1 cellular context compared by ENCODE assay signal in the genomic region with DNA sequence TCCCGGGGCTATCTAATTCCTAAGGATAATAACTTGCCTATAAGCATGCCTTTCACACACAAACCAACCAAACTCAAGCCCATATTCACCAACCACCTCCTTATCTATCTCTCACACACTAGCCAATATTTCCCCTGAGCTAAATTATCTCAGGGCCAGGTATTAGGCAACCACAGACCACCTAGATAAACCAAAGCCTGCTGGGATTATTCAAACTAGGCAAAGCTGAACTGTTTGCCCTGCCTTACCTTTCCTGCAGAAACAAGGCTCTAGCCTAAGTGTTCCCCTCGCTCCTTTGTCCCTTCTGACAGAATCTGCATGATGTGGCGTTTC.
TF ChIP-seq lines count a peak whose summit lies in the region.

No MANE protein-coding gene starts in this region.

TF ChIP-seq in K562, 482 proteins besides CTCF, POLR2A, EP300 and RAD21 (continued from another document and continues in another):
- TF ChIP-seq, protein P1, sequence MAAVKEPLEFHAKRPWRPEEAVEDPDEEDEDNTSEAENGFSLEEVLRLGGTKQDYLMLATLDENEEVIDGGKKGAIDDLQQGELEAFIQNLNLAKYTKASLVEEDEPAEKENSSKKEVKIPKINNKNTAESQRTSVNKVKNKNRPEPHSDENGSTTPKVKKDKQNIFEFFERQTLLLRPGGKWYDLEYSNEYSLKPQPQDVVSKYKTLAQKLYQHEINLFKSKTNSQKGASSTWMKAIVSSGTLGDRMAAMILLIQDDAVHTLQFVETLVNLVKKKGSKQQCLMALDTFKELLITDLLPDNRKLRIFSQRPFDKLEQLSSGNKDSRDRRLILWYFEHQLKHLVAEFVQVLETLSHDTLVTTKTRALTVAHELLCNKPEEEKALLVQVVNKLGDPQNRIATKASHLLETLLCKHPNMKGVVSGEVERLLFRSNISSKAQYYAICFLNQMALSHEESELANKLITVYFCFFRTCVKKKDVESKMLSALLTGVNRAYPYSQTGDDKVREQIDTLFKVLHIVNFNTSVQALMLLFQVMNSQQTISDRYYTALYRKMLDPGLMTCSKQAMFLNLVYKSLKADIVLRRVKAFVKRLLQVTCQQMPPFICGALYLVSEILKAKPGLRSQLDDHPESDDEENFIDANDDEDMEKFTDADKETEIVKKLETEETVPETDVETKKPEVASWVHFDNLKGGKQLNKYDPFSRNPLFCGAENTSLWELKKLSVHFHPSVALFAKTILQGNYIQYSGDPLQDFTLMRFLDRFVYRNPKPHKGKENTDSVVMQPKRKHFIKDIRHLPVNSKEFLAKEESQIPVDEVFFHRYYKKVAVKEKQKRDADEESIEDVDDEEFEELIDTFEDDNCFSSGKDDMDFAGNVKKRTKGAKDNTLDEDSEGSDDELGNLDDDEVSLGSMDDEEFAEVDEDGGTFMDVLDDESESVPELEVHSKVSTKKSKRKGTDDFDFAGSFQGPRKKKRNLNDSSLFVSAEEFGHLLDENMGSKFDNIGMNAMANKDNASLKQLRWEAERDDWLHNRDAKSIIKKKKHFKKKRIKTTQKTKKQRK (IDR thresholded peaks at IDR 0.05; ENCODE audit: borderline replicate concordance, low read depth, low read length) = no peak
- TF ChIP-seq, protein P2, sequence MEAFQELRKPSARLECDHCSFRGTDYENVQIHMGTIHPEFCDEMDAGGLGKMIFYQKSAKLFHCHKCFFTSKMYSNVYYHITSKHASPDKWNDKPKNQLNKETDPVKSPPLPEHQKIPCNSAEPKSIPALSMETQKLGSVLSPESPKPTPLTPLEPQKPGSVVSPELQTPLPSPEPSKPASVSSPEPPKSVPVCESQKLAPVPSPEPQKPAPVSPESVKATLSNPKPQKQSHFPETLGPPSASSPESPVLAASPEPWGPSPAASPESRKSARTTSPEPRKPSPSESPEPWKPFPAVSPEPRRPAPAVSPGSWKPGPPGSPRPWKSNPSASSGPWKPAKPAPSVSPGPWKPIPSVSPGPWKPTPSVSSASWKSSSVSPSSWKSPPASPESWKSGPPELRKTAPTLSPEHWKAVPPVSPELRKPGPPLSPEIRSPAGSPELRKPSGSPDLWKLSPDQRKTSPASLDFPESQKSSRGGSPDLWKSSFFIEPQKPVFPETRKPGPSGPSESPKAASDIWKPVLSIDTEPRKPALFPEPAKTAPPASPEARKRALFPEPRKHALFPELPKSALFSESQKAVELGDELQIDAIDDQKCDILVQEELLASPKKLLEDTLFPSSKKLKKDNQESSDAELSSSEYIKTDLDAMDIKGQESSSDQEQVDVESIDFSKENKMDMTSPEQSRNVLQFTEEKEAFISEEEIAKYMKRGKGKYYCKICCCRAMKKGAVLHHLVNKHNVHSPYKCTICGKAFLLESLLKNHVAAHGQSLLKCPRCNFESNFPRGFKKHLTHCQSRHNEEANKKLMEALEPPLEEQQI (IDR thresholded peaks at IDR 0.05) = no peak
- TF ChIP-seq, protein P3, sequence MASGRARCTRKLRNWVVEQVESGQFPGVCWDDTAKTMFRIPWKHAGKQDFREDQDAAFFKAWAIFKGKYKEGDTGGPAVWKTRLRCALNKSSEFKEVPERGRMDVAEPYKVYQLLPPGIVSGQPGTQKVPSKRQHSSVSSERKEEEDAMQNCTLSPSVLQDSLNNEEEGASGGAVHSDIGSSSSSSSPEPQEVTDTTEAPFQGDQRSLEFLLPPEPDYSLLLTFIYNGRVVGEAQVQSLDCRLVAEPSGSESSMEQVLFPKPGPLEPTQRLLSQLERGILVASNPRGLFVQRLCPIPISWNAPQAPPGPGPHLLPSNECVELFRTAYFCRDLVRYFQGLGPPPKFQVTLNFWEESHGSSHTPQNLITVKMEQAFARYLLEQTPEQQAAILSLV (tag; IDR thresholded peaks at IDR 0.05) = 0 out of 2 replicates have a peak, but pooled peaks have one; percentile 11
- TF ChIP-seq CBX2 (IDR thresholded peaks at IDR 0.05; ENCODE audit: insufficient read depth, low read length, poor library complexity, severe bottlenecking) = no peak
- no peak for TF ChIP-seq CEBPG (CRISPR knock-in tag; IDR thresholded peaks at IDR 0.05)
- peak in 1 of 2 experiments; percentile 50; a peak in 2 of 4 replicates for TF ChIP-seq CEBPG (tag; conservative IDR thresholded peaks at IDR 0.05 in 1 of 2, IDR thresholded peaks at IDR 0.05 in 1 of 2)
- no peak for TF ChIP-seq COPS2 (conservative IDR thresholded peaks at IDR 0.05)
- TF ChIP-seq HDAC8 (tag; IDR thresholded peaks at IDR 0.05) = no peak
- TF ChIP-seq, protein P4, sequence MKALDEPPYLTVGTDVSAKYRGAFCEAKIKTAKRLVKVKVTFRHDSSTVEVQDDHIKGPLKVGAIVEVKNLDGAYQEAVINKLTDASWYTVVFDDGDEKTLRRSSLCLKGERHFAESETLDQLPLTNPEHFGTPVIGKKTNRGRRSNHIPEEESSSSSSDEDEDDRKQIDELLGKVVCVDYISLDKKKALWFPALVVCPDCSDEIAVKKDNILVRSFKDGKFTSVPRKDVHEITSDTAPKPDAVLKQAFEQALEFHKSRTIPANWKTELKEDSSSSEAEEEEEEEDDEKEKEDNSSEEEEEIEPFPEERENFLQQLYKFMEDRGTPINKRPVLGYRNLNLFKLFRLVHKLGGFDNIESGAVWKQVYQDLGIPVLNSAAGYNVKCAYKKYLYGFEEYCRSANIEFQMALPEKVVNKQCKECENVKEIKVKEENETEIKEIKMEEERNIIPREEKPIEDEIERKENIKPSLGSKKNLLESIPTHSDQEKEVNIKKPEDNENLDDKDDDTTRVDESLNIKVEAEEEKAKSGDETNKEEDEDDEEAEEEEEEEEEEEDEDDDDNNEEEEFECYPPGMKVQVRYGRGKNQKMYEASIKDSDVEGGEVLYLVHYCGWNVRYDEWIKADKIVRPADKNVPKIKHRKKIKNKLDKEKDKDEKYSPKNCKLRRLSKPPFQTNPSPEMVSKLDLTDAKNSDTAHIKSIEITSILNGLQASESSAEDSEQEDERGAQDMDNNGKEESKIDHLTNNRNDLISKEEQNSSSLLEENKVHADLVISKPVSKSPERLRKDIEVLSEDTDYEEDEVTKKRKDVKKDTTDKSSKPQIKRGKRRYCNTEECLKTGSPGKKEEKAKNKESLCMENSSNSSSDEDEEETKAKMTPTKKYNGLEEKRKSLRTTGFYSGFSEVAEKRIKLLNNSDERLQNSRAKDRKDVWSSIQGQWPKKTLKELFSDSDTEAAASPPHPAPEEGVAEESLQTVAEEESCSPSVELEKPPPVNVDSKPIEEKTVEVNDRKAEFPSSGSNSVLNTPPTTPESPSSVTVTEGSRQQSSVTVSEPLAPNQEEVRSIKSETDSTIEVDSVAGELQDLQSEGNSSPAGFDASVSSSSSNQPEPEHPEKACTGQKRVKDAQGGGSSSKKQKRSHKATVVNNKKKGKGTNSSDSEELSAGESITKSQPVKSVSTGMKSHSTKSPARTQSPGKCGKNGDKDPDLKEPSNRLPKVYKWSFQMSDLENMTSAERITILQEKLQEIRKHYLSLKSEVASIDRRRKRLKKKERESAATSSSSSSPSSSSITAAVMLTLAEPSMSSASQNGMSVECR (CRISPR knock-in tag; IDR thresholded peaks at IDR 0.05) = no peak
- TF ChIP-seq FOXP1 (CRISPR knock-in tag; IDR thresholded peaks at IDR 0.05) = no peak
- no peak for TF ChIP-seq SMC3 (conservative IDR thresholded peaks at IDR 0.05; ENCODE audit: insufficient read depth, low read depth, low read length)
- no peak for TF ChIP-seq SP1 (CRISPR knock-in tag; IDR thresholded peaks at IDR 0.05)
- TF ChIP-seq DMBX1 (CRISPR knock-in tag; IDR thresholded peaks at IDR 0.05; ENCODE audit: borderline replicate concordance) = no peak
- no peak for TF ChIP-seq ZNF445 (CRISPR knock-in tag; IDR thresholded peaks at IDR 0.05; ENCODE audit: low read depth)
- TF ChIP-seq SMAD3 (CRISPR knock-in tag; conservative IDR thresholded peaks at IDR 0.05) = no peak
- no peak for TF ChIP-seq KAT7 (CRISPR knock-in tag; IDR thresholded peaks at IDR 0.05; ENCODE audit: borderline replicate concordance)
- peak; percentile 73; the same call in 1 of the 2 replicates for TF ChIP-seq SMARCC2 (IDR thresholded peaks at IDR 0.05; ENCODE audit: low read depth)
- no peak for TF ChIP-seq SREBF1 (IDR thresholded peaks at IDR 0.05; ENCODE audit: borderline replicate concordance, low read depth, low read length)
- no peak for TF ChIP-seq MAZ (CRISPR knock-in tag; conservative IDR thresholded peaks at IDR 0.05 in 1 of 2, IDR thresholded peaks at IDR 0.05 in 1 of 2)
- TF ChIP-seq YBX1 (IDR thresholded peaks at IDR 0.05) = no peak
- TF ChIP-seq, protein P5, sequence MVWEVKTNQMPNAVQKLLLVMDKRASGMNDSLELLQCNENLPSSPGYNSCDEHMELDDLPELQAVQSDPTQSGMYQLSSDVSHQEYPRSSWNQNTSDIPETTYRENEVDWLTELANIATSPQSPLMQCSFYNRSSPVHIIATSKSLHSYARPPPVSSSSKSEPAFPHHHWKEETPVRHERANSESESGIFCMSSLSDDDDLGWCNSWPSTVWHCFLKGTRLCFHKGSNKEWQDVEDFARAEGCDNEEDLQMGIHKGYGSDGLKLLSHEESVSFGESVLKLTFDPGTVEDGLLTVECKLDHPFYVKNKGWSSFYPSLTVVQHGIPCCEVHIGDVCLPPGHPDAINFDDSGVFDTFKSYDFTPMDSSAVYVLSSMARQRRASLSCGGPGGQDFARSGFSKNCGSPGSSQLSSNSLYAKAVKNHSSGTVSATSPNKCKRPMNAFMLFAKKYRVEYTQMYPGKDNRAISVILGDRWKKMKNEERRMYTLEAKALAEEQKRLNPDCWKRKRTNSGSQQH (CRISPR knock-in tag; IDR thresholded peaks at IDR 0.05) = no peak
- TF ChIP-seq XRCC5 (IDR thresholded peaks at IDR 0.05; ENCODE audit: low read depth, low read length) = no peak
- no peak for TF ChIP-seq PCBP1 (IDR thresholded peaks at IDR 0.05; ENCODE audit: low read depth, low read length, poor library complexity, severe bottlenecking)
- TF ChIP-seq TRIM28 (IDR thresholded peaks at IDR 0.05) = no peak
- TF ChIP-seq DACH1 (IDR thresholded peaks at IDR 0.05; ENCODE audit: partially characterized antibody) = peak; percentile 66
- TF ChIP-seq, protein P6, sequence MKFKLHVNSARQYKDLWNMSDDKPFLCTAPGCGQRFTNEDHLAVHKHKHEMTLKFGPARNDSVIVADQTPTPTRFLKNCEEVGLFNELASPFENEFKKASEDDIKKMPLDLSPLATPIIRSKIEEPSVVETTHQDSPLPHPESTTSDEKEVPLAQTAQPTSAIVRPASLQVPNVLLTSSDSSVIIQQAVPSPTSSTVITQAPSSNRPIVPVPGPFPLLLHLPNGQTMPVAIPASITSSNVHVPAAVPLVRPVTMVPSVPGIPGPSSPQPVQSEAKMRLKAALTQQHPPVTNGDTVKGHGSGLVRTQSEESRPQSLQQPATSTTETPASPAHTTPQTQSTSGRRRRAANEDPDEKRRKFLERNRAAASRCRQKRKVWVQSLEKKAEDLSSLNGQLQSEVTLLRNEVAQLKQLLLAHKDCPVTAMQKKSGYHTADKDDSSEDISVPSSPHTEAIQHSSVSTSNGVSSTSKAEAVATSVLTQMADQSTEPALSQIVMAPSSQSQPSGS (CRISPR knock-in tag; IDR thresholded peaks at IDR 0.05) = no peak
- TF ChIP-seq TEAD4 (IDR thresholded peaks at IDR 0.05; ENCODE audit: low read length) = peak; percentile 93
- TF ChIP-seq TEAD4 (CRISPR knock-in tag; IDR thresholded peaks at IDR 0.05; ENCODE audit: borderline replicate concordance) = no peak
- TF ChIP-seq, protein P7, sequence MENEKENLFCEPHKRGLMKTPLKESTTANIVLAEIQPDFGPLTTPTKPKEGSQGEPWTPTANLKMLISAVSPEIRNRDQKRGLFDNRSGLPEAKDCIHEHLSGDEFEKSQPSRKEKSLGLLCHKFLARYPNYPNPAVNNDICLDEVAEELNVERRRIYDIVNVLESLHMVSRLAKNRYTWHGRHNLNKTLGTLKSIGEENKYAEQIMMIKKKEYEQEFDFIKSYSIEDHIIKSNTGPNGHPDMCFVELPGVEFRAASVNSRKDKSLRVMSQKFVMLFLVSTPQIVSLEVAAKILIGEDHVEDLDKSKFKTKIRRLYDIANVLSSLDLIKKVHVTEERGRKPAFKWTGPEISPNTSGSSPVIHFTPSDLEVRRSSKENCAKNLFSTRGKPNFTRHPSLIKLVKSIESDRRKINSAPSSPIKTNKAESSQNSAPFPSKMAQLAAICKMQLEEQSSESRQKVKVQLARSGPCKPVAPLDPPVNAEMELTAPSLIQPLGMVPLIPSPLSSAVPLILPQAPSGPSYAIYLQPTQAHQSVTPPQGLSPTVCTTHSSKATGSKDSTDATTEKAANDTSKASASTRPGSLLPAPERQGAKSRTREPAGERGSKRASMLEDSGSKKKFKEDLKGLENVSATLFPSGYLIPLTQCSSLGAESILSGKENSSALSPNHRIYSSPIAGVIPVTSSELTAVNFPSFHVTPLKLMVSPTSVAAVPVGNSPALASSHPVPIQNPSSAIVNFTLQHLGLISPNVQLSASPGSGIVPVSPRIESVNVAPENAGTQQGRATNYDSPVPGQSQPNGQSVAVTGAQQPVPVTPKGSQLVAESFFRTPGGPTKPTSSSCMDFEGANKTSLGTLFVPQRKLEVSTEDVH (IDR thresholded peaks at IDR 0.05; ENCODE audit: low read depth, partially characterized antibody) = no peak
- TF ChIP-seq PML (IDR thresholded peaks at IDR 0.05; ENCODE audit: low read length) = peak; percentile 73
- TF ChIP-seq MCM7 (IDR thresholded peaks at IDR 0.05) = no peak
- TF ChIP-seq, protein P8, sequence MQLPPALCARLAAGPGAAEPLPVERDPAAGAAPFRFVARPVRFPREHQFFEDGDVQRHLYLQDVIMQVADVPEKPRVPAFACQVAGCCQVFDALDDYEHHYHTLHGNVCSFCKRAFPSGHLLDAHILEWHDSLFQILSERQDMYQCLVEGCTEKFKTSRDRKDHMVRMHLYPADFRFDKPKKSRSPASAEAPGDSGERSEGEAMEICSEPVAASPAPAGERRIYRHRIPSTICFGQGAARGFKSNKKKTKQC (CRISPR knock-in tag; IDR thresholded peaks at IDR 0.05) = no peak
- TF ChIP-seq, protein P9, sequence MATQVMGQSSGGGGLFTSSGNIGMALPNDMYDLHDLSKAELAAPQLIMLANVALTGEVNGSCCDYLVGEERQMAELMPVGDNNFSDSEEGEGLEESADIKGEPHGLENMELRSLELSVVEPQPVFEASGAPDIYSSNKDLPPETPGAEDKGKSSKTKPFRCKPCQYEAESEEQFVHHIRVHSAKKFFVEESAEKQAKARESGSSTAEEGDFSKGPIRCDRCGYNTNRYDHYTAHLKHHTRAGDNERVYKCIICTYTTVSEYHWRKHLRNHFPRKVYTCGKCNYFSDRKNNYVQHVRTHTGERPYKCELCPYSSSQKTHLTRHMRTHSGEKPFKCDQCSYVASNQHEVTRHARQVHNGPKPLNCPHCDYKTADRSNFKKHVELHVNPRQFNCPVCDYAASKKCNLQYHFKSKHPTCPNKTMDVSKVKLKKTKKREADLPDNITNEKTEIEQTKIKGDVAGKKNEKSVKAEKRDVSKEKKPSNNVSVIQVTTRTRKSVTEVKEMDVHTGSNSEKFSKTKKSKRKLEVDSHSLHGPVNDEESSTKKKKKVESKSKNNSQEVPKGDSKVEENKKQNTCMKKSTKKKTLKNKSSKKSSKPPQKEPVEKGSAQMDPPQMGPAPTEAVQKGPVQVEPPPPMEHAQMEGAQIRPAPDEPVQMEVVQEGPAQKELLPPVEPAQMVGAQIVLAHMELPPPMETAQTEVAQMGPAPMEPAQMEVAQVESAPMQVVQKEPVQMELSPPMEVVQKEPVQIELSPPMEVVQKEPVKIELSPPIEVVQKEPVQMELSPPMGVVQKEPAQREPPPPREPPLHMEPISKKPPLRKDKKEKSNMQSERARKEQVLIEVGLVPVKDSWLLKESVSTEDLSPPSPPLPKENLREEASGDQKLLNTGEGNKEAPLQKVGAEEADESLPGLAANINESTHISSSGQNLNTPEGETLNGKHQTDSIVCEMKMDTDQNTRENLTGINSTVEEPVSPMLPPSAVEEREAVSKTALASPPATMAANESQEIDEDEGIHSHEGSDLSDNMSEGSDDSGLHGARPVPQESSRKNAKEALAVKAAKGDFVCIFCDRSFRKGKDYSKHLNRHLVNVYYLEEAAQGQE (CRISPR knock-in tag; IDR thresholded peaks at IDR 0.05; ENCODE audit: low read depth) = no peak
